ENCODE assay signal across 23 cellular contexts in genomic region chr2:177651833-177652232, GRCh38.
DNase-seq lines count a peak whose midpoint lies in the region; ATAC-seq and TF ChIP-seq lines count a peak whose summit lies in the region.
"Had no signal": no experiment of that assay in that cellular context is flagged by ENCODE, and none has a peak within 500 bp of the region (broad histone marks: within the 10 kb centered on the region; RNA-seq: fewer than 3 reads in every experiment).

No MANE protein-coding gene starts in this region.

- peaks cover 25% of the 10 kb centered on the region for H3K4me1 Mint-ChIP-seq in WTC11

- no peak overlapping the region for H3K4me3 Mint-ChIP-seq in WTC11
- H3K4me3 Mint-ChIP-seq: activated naive CD4-positive, alpha-beta T cell treated with anti-CD3 and anti-CD28 coated beads for 36 hours; activated T-cell treated with anti-CD3 and anti-CD28 coated beads, Interleukin-2, amount 50 U/mL, for 4 hours had no signal

- ATAC-seq in WTC11 (peak; percentile 82), GM18870 (IDR thresholded peaks at IDR 0.05; ENCODE audit: unreplicated experiment) (no peak), HG03159 (IDR thresholded peaks at IDR 0.05; ENCODE audit: unreplicated experiment) (no peak)
- ATAC-seq: activated T-cell treated with anti-CD3 and anti-CD28 coated beads, Interleukin-2, amount 50 U/mL, for 4 hours; lower lobe of right lung had no signal

- H3K27me3 Mint-ChIP-seq in WTC11 (ENCODE audit: low read depth), result peaks cover 51% of the 10 kb centered on the region

- no peaks in the 10 kb centered on the region for H3K9me3 Mint-ChIP-seq in WTC11
- H3K9me3 Mint-ChIP-seq: activated naive CD4-positive, alpha-beta T cell treated with anti-CD3 and anti-CD28 coated beads for 36 hours; activated T-cell treated with anti-CD3 and anti-CD28 coated beads, Interleukin-2, amount 50 U/mL, for 4 hours had no signal

- no peaks in the 10 kb centered on the region for H3K36me3 ChIP-seq in uterus
- H3K36me3 ChIP-seq: lower lobe of right lung, MG63, transverse colon had no signal

- no peaks in the 10 kb centered on the region for H3K4me1 ChIP-seq in uterus
- H3K4me1 ChIP-seq: lower lobe of right lung, transverse colon had no signal

- CTCF ChIA-PET in WTC11 (lab: Charles Lee), result interaction anchor here (1.3 to 1.7 kb wide), 2 partner anchors 41 to 47 kb away, joined by 3 to 7 read pairs; no protein-coding TSS in a partner anchor

- H3K27ac ChIP-seq in uterus, result no peak overlapping the region
- H3K27ac ChIP-seq: HL-60, lower lobe of right lung, PC-9, transverse colon had no signal

- intact Hi-C loops in uterus (cut with DNase I; ENCODE audit: low total_unique reads), result no loop called here

- H3K4me3 ChIP-seq in retinal pigment epithelial cell (ENCODE audit: low read length), result no peak overlapping the region
- H3K4me3 ChIP-seq in uterus, result no peak overlapping the region
- H3K4me3 ChIP-seq: lower lobe of right lung, MG63, PC-9, transverse colon had no signal

- TF ChIP-seq POLR2A in uterus (IDR thresholded peaks at IDR 0.05), result no peak

- TF ChIP-seq CTCF in WTC11 (IDR thresholded peaks at IDR 0.05) (no peak), retinal pigment epithelial cell (conservative IDR thresholded peaks at IDR 0.05; ENCODE audit: low read depth, low read length) (no peak), uterus (IDR thresholded peaks at IDR 0.05) (no peak)

- H3K9me3 ChIP-seq in uterus, result no peaks in the 10 kb centered on the region
- H3K9me3 ChIP-seq: lower lobe of right lung, MG63, transverse colon had no signal

- no peak overlapping the region for H3K27ac Mint-ChIP-seq in WTC11
- H3K27ac Mint-ChIP-seq: activated naive CD4-positive, alpha-beta T cell treated with anti-CD3 and anti-CD28 coated beads for 36 hours had no signal

- no peaks in the 10 kb centered on the region for H3K27me3 ChIP-seq in uterus
- H3K27me3 ChIP-seq: transverse colon had no signal

- POLR2A ChIA-PET in WTC11 (lab: Charles Lee), result no interaction called here

- H3K36me3 Mint-ChIP-seq in WTC11, result no peaks in the 10 kb centered on the region

- DNase-seq in NCI-H1694 (lab: John Stamatoyannopoulos, UW) (peak; percentile 56), WTC11 (ENCODE audit: low spot score) (no peak), iPS-NIHi7 (ENCODE audit: extremely low spot score) (peak; percentile 39), retinal pigment epithelial cell (ENCODE audit: low read depth) (peak; percentile 48), uterus (no peak), epidermal melanocyte (ENCODE audit: insufficient read length, low spot score) (no peak)
- DNase-seq: activated naive CD4-positive, alpha-beta T cell treated with anti-CD3 and anti-CD28 coated beads for 36 hours; activated T-cell treated with anti-CD3 and anti-CD28 coated beads, Interleukin-2, amount 50 U/mL, for 4 hours; amniotic stem cell; erythroblast; foreskin fibroblast; GOT3; IMR-90; lower lobe of right lung; MG63; NCI-H1436; nucleus accumbens; PC-9; SHP77; transverse colon had no signal

TF ChIP-seq in WTC11, 78 proteins besides CTCF, POLR2A, EP300 and RAD21 (continues in another document):
- TF ChIP-seq ZNF671 (CRISPR knock-in tag; IDR thresholded peaks at IDR 0.05) (no peak), SP1 (CRISPR knock-in tag; conservative IDR thresholded peaks at IDR 0.05) (no peak), ZBTB43 (CRISPR knock-in tag; IDR thresholded peaks at IDR 0.05) (no peak), IRF2 (CRISPR knock-in tag; IDR thresholded peaks at IDR 0.05; ENCODE audit: borderline replicate concordance, low read depth) (no peak), JAZF1 (CRISPR knock-in tag; IDR thresholded peaks at IDR 0.05) (no peak), ATF3 (CRISPR knock-in tag; conservative IDR thresholded peaks at IDR 0.05) (no peak), ZNF416 (CRISPR knock-in tag; IDR thresholded peaks at IDR 0.05) (no peak), PRDM15 (CRISPR knock-in tag; IDR thresholded peaks at IDR 0.05) (no peak), CREM (CRISPR knock-in tag; IDR thresholded peaks at IDR 0.05) (no peak), NFYB (CRISPR knock-in tag; conservative IDR thresholded peaks at IDR 0.05; ENCODE audit: low read depth) (no peak)
- TF ChIP-seq, protein P1, sequence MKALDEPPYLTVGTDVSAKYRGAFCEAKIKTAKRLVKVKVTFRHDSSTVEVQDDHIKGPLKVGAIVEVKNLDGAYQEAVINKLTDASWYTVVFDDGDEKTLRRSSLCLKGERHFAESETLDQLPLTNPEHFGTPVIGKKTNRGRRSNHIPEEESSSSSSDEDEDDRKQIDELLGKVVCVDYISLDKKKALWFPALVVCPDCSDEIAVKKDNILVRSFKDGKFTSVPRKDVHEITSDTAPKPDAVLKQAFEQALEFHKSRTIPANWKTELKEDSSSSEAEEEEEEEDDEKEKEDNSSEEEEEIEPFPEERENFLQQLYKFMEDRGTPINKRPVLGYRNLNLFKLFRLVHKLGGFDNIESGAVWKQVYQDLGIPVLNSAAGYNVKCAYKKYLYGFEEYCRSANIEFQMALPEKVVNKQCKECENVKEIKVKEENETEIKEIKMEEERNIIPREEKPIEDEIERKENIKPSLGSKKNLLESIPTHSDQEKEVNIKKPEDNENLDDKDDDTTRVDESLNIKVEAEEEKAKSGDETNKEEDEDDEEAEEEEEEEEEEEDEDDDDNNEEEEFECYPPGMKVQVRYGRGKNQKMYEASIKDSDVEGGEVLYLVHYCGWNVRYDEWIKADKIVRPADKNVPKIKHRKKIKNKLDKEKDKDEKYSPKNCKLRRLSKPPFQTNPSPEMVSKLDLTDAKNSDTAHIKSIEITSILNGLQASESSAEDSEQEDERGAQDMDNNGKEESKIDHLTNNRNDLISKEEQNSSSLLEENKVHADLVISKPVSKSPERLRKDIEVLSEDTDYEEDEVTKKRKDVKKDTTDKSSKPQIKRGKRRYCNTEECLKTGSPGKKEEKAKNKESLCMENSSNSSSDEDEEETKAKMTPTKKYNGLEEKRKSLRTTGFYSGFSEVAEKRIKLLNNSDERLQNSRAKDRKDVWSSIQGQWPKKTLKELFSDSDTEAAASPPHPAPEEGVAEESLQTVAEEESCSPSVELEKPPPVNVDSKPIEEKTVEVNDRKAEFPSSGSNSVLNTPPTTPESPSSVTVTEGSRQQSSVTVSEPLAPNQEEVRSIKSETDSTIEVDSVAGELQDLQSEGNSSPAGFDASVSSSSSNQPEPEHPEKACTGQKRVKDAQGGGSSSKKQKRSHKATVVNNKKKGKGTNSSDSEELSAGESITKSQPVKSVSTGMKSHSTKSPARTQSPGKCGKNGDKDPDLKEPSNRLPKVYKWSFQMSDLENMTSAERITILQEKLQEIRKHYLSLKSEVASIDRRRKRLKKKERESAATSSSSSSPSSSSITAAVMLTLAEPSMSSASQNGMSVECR (CRISPR knock-in tag; IDR thresholded peaks at IDR 0.05; ENCODE audit: borderline replicate concordance), result no peak
- TF ChIP-seq, protein P2, sequence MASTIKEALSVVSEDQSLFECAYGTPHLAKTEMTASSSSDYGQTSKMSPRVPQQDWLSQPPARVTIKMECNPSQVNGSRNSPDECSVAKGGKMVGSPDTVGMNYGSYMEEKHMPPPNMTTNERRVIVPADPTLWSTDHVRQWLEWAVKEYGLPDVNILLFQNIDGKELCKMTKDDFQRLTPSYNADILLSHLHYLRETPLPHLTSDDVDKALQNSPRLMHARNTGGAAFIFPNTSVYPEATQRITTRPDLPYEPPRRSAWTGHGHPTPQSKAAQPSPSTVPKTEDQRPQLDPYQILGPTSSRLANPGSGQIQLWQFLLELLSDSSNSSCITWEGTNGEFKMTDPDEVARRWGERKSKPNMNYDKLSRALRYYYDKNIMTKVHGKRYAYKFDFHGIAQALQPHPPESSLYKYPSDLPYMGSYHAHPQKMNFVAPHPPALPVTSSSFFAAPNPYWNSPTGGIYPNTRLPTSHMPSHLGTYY (CRISPR knock-in tag; IDR thresholded peaks at IDR 0.05), result no peak

Comparison
In these comparisons a context has a peak if more than half of its experiments do, and no peak if none do; other contexts are left out.
1. DNase-seq: peak in NCI-H1694 (single experiment), iPS-NIHi7 (single experiment) and retinal pigment epithelial cell (single experiment); none in WTC11 (single experiment), uterus (0 of 2) and epidermal melanocyte (single experiment).